ENCODE assay signal across 12 cellular contexts in the genomic region with DNA sequence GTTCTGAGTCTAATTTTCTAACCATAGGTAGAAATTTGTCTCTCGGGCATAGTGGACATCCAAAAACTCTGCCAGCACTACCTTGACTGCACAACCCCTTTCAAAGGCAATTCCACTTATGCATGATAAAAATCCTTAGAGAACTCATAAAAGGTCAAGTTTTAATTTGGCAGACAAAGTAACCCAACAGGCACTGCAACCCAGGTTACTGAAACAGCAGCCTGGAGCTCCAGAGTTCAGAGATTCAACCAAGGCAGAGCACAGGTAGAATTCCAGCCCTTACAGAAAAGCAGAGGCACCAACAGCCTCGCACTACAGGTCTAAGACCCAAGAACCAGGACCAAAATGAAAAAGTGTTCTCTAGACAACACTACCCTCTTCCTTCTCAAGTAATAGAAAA. TPM values are rescaled to one million over a fixed set of nuclear protein-coding genes. Genes with fewer than 3 reads are reported as not detected.
DNase-seq lines count a peak whose midpoint lies in the region; TF ChIP-seq lines count a peak whose summit lies in the region.
"Had no signal": no experiment of that assay in that cellular context is flagged by ENCODE, and none has a peak within 500 bp of the region (broad histone marks: within the 10 kb centered on the region; RNA-seq: fewer than 3 reads in every experiment).

No MANE protein-coding gene starts in this region.

- H3K36me3 ChIP-seq in breast epithelium = no peaks in the 10 kb centered on the region
- no peaks in the 10 kb centered on the region for H3K36me3 ChIP-seq in osteoblast (ENCODE audit: insufficient read depth, low read length)
- H3K36me3 ChIP-seq: HAP-1, Peyer's patch had no signal

- intact Hi-C loops in breast epithelium (cut with DNase I; ENCODE audit: low total_unique reads) = no loop called here

- no peak for TF ChIP-seq POLR2A in breast epithelium (IDR thresholded peaks at IDR 0.05)

- peaks cover 4% of the 10 kb centered on the region for H4K20me1 ChIP-seq in osteoblast (ENCODE audit: insufficient read depth, low read length)

- H3K36me3 Mint-ChIP-seq in neural crest cell (ENCODE audit: low read depth) = no peaks in the 10 kb centered on the region

- no peak overlapping the region for H3K4me2 ChIP-seq in osteoblast (ENCODE audit: insufficient read depth, low read length)

- TF ChIP-seq CTCF in LNCaP clone FGC (IDR thresholded peaks at IDR 0.05; ENCODE audit: control insufficient read depth, extremely low read depth, insufficient read depth) = no peak
- no peak for TF ChIP-seq CTCF in breast epithelium (IDR thresholded peaks at IDR 0.05)
- no peak for TF ChIP-seq CTCF in neural crest cell (conservative IDR thresholded peaks at IDR 0.05)
- no peak for TF ChIP-seq CTCF in osteoblast (IDR thresholded peaks at IDR 0.05; ENCODE audit: extremely low read depth, low read depth, low read length)

- DNase-seq in DMS79 (lab: John Stamatoyannopoulos, UW) (peak; percentile 49), LNCaP clone FGC (ENCODE audit: low read depth) (peak; percentile 91), breast epithelium (ENCODE audit: low spot score in 2 of 2) (peak in 1 of 2 donors; percentile 33), neural crest cell (ENCODE audit: low read depth, low spot score) (no peak), KG1 (lab: John Stamatoyannopoulos, UW) (no peak), osteoblast (ENCODE audit: insufficient read length, low spot score, missing footprints) (no peak), RKO (ENCODE audit: low spot score) (no peak), NCI-H2029 treated with DMSO at 0.1 percent for 48 hours (lab: John Stamatoyannopoulos, UW) (no peak)
- DNase-seq: kidney glomerular epithelial cell, NCI-H1105 treated with DMSO at 0.1 percent for 48 hours, Peyer's patch had no signal

- peaks cover 30% of the 10 kb centered on the region for H3K27me3 Mint-ChIP-seq in neural crest cell (ENCODE audit: low read depth)

- H3K4me1 Mint-ChIP-seq in neural crest cell = peaks cover 21% of the 10 kb centered on the region

- H3K4me1 ChIP-seq in breast epithelium (no peaks in the 10 kb centered on the region), osteoblast (ENCODE audit: insufficient read depth, low read length) (peaks cover 9% of the 10 kb centered on the region)

- H3K9me3 ChIP-seq in breast epithelium (no peaks in the 10 kb centered on the region), osteoblast (ENCODE audit: low read depth, low read length) (no peaks in the 10 kb centered on the region)
- H3K9me3 ChIP-seq: HAP-1, Peyer's patch had no signal

- peak overlapping the region; percentile 83 for H3K4me3 Mint-ChIP-seq in neural crest cell

- H3K9me3 Mint-ChIP-seq in neural crest cell = no peaks in the 10 kb centered on the region

- H3K27me3 ChIP-seq in breast epithelium (no peaks in the 10 kb centered on the region), osteoblast (ENCODE audit: insufficient read depth, low read length) (peaks cover 7% of the 10 kb centered on the region)
- H3K27me3 ChIP-seq: Peyer's patch had no signal

- H3K4me3 ChIP-seq in LNCaP clone FGC (ENCODE audit: low read depth, low read length) (peak overlapping the region; percentile 80), breast epithelium (peak overlapping the region in 2 of 3 donors; percentile 11 to 93), osteoblast (ENCODE audit: insufficient read depth, low read length) (no peak overlapping the region)

- H3K27ac ChIP-seq in breast epithelium = peak overlapping the region; percentile 9 to 90
- H3K27ac ChIP-seq in osteoblast (ENCODE audit: low read depth, low read length) = no peak overlapping the region
- H3K27ac ChIP-seq: Peyer's patch had no signal

- H3K79me2 ChIP-seq in osteoblast (ENCODE audit: insufficient read depth, low read length) = peaks cover 8% of the 10 kb centered on the region

- no peak overlapping the region for H3K27ac Mint-ChIP-seq in neural crest cell (ENCODE audit: unreplicated experiment)

- H2AFZ ChIP-seq in osteoblast (ENCODE audit: low read length) = no peak overlapping the region

RNA-seq across cellular contexts. Expression of a gene that starts 1.8 kb away (rescaled TPM):
- total RNA-seq in breast epithelium (10 to 100 TPM in 2 of 3 donors, 1 to 10 TPM in 1; 7.8 to 63.4 (median 44.9) TPM), neural crest cell (28.9 and 29.5 TPM in 2 replicates), osteoblast (9.8 and 13.3 TPM in 2 replicates)

Comparison
In these comparisons a context has a peak if more than half of its experiments do, and no peak if none do; other contexts are left out.
1. DNase-seq: peak in DMS79 (single experiment) and LNCaP clone FGC (single experiment); none in neural crest cell (single experiment), KG1 (single experiment), osteoblast (single experiment), RKO (single experiment) and NCI-H2029 treated with DMSO at 0.1 percent for 48 hours (single experiment).